ENCODE assay signal across 17 cellular contexts in the genomic region with DNA sequence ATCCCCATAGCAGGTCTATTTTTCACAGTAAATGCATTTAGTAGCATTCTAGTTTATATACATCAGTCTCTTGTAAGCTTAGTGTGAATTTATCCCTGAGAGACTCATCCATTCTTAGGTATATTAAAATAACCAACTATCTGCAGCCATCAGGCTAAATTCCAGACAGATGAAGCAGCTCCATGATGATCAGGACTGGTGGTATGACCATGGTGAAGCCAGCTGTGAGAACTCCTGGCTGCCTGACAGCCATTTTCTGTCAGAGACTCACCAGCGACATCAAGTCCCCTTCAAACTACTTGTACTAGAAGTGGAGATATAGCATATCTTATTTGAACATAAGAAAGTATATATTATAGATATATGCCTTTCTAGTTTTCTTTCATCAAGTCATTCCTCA.
DNase-seq lines count a peak whose midpoint lies in the region; ATAC-seq and TF ChIP-seq lines count a peak whose summit lies in the region.
"Had no signal": no experiment of that assay in that cellular context is flagged by ENCODE, and none has a peak within 500 bp of the region (broad histone marks: within the 10 kb centered on the region; RNA-seq: fewer than 3 reads in every experiment).

No MANE protein-coding gene starts in this region.

- H3K36me3 Mint-ChIP-seq in stimulated activated naive CD8-positive, alpha-beta T cell treated with anti-CD3 and anti-CD28 coated beads, Interleukin-15, Interleukin-2, amounts not matched to agents 100 ng/mL and 50 ng/mL, for 24 hours (ENCODE audit: low read depth), result peaks cover 79% of the 10 kb centered on the region

- TF ChIP-seq POLR2A in gastrocnemius medialis (IDR thresholded peaks at IDR 0.05), result no peak

- H3K9me3 Mint-ChIP-seq in stimulated activated naive CD8-positive, alpha-beta T cell treated with anti-CD3 and anti-CD28 coated beads, Interleukin-15, Interleukin-2, amounts not matched to agents 100 ng/mL and 50 ng/mL, for 24 hours, result no peaks in the 10 kb centered on the region
- H3K9me3 Mint-ChIP-seq: activated naive CD4-positive, alpha-beta T cell treated with anti-CD3 and anti-CD28 coated beads, Interleukin-2, amount 50 U/mL, for 72 hours had no signal

- no peaks in the 10 kb centered on the region for H3K9me3 ChIP-seq in gastrocnemius medialis
- H3K9me3 ChIP-seq: BLaER1 treated with 17β-estradiol and CSF1 and Interleukin-3, amounts not matched to agents 10 nM and 100 nM; HAP-1 had no signal

- TF ChIP-seq CTCF in RWPE1 (conservative IDR thresholded peaks at IDR 0.05; ENCODE audit: low read depth), result no peak
- TF ChIP-seq CTCF in gastrocnemius medialis (IDR thresholded peaks at IDR 0.05 in 4 of 5, conservative IDR thresholded peaks at IDR 0.05 in 1 of 5), result no peak

- POLR2A ChIA-PET in RWPE1 (lab: Yijun Ruan, JAX; ENCODE audit: low non-redundant PET), result no interaction called here

- H3K4me1 Mint-ChIP-seq in stimulated activated naive CD8-positive, alpha-beta T cell treated with anti-CD3 and anti-CD28 coated beads, Interleukin-15, Interleukin-2, amounts not matched to agents 100 ng/mL and 50 ng/mL, for 24 hours (ENCODE audit: low read depth), result peaks cover 84% of the 10 kb centered on the region

- H3K4me3 Mint-ChIP-seq in stimulated activated naive CD8-positive, alpha-beta T cell treated with anti-CD3 and anti-CD28 coated beads, Interleukin-15, Interleukin-2, amounts not matched to agents 100 ng/mL and 50 ng/mL, for 24 hours, result peak overlapping the region; percentile 32

- no peaks in the 10 kb centered on the region for H3K27me3 Mint-ChIP-seq in stimulated activated naive CD8-positive, alpha-beta T cell treated with anti-CD3 and anti-CD28 coated beads, Interleukin-15, Interleukin-2, amounts not matched to agents 100 ng/mL and 50 ng/mL, for 24 hours

- intact Hi-C loops in gastrocnemius medialis (cut with DNase I; ENCODE audit: low total_unique reads), result loop anchor here (10.0 kb wide), 1 partner anchor 57 kb away; no protein-coding TSS in a partner anchor

- CTCF ChIA-PET in RWPE1 (lab: Yijun Ruan, JAX), result no interaction called here

- no peak for DNase-seq in stimulated activated naive CD8-positive, alpha-beta T cell treated with anti-CD3 and anti-CD28 coated beads, Interleukin-15, Interleukin-2, amounts not matched to agents 100 U/mL and 50 U/mL, for 24 hours
- DNase-seq in RWPE1 (ENCODE audit: low spot score) (no peak), fibroblast of gingiva (ENCODE audit: low read depth) (peak; percentile 13), NCI-H82 (lab: John Stamatoyannopoulos, UW) (no peak), gastrocnemius medialis (no peak), NCI-H2227 (lab: John Stamatoyannopoulos, UW; ENCODE audit: unreplicated experiment) (no peak)
- DNase-seq in activated T-cell treated with anti-CD3 and anti-CD28 coated beads, Interleukin-2, amount 50 U/mL, for 48 hours, result no peak
- DNase-seq: cortex of kidney; foreskin melanocyte; NCI-H446; stimulated activated CD4-positive, alpha-beta T cell treated with anti-CD3 and anti-CD28 coated beads, Interleukin-2, amount 100 ng/mL, for 48 hours; T1000 had no signal

- no peaks in the 10 kb centered on the region for H3K36me3 ChIP-seq in gastrocnemius medialis

- no peak overlapping the region for H3K27ac Mint-ChIP-seq in stimulated activated naive CD8-positive, alpha-beta T cell treated with anti-CD3 and anti-CD28 coated beads, Interleukin-15, Interleukin-2, amounts not matched to agents 100 ng/mL and 50 ng/mL, for 24 hours

- in situ Hi-C loops in gastrocnemius medialis (cut with MboI; ENCODE audit: low sequenced_read_pairs in 4 of 4), result no loop called here

- H3K27me3 ChIP-seq in gastrocnemius medialis, result no peaks in the 10 kb centered on the region
- H3K27me3 ChIP-seq: BLaER1 treated with 17β-estradiol and CSF1 and Interleukin-3, amounts not matched to agents 10 nM and 100 nM had no signal

- H3K27ac ChIP-seq in RWPE1 (peak overlapping the region; percentile 90), gastrocnemius medialis (no peak overlapping the region)
- H3K27ac ChIP-seq: BLaER1 treated with 17β-estradiol and CSF1 and Interleukin-3, amounts not matched to agents 10 nM and 100 nM had no signal

- no peak overlapping the region for H3K4me3 ChIP-seq in gastrocnemius medialis
- H3K4me3 ChIP-seq: BLaER1 treated with 17β-estradiol and CSF1 and Interleukin-3, amounts not matched to agents 10 nM and 100 nM; HAP-1 had no signal

- no peak for ATAC-seq in stimulated activated naive CD8-positive, alpha-beta T cell treated with anti-CD3 and anti-CD28 coated beads, Interleukin-15, Interleukin-2, amounts not matched to agents 100 U/mL and 50 U/mL, for 24 hours
- no peak for ATAC-seq in gastrocnemius medialis
- ATAC-seq: Panc1 had no signal

- peaks cover 17 to 33% of the 10 kb centered on the region in 2 donors for H3K4me1 ChIP-seq in gastrocnemius medialis
